10 cellular contexts compared by ENCODE assay signal in genomic region chr5:81740758-81741157, GRCh38.
"Had no signal": no experiment of that assay in that cellular context is flagged by ENCODE, and none has a peak within 500 bp of the region (broad histone marks: within the 10 kb centered on the region; RNA-seq: fewer than 3 reads in every experiment).

No MANE protein-coding gene starts in this region.

- H3K4me3 ChIP-seq: GM23248, GM23338, HAP-1 had no signal

- H2AFZ ChIP-seq: GM23248, GM23338 had no signal

- H3K36me3 ChIP-seq: HAP-1 had no signal

- H3K9me3 ChIP-seq: HAP-1 had no signal

- FAIRE-seq: H1 had no signal

- H3K9ac ChIP-seq: GM23248 had no signal

- ATAC-seq: GM23338, HCT116 had no signal

- DNase-seq: GM23248, GOT3, H7, H9, HCEC 1CT, HFFc6 had no signal

- H3K27ac ChIP-seq: GM23248 had no signal

- H3K4me2 ChIP-seq: GM23338 had no signal
